12 cellular contexts compared by ENCODE assay signal in genomic region chr6:56814308-56814707, GRCh38.
DNase-seq lines count a peak whose midpoint lies in the region; ATAC-seq and TF ChIP-seq lines count a peak whose summit lies in the region.
"Had no signal": no experiment of that assay in that cellular context is flagged by ENCODE, and none has a peak within 500 bp of the region (broad histone marks: within the 10 kb centered on the region; RNA-seq: fewer than 3 reads in every experiment).

No MANE protein-coding gene starts in this region.

- no peaks in the 10 kb centered on the region for H3K27me3 ChIP-seq in right atrium auricular region

- H3K9me3 ChIP-seq in right atrium auricular region: no peaks in the 10 kb centered on the region

- H3K4me3 ChIP-seq in right atrium auricular region: peak overlapping the region in 1 of 2 donors; percentile 19
- H3K4me3 ChIP-seq: skin epidermis had no signal

- TF ChIP-seq CTCF in right atrium auricular region (IDR thresholded peaks at IDR 0.05): no peak
- no peak for TF ChIP-seq CTCF in omental fat pad (IDR thresholded peaks at IDR 0.05)

- DNase-seq in G401 (ENCODE audit: low spot score) (peak; percentile 63), NCI-H146 treated with DMSO at 0.1 percent for 48 hours (lab: John Stamatoyannopoulos, UW; ENCODE audit: unreplicated experiment) (peak; percentile 30), right atrium auricular region (ENCODE audit: low spot score) (no peak), omental fat pad (ENCODE audit: low spot score) (no peak), GF-D8 (lab: John Stamatoyannopoulos, UW) (no peak), posterior cingulate gyrus (no peak)
- DNase-seq in activated CD4-positive, CD25-positive, alpha-beta regulatory T cell treated with anti-CD3 and anti-CD28 coated beads, Interleukin-2, amount 50 U/mL, for 72 hours: no peak
- DNase-seq: activated CD4-positive, alpha-beta T cell treated with anti-CD3 and anti-CD28 coated beads, Interleukin-2, amount 10 ng/mL, durations not matched to agents 7 days and 5 days; activated gamma-delta T cell treated with Interleukin-2 at 50 U/mL for 16 hours; NCI-H1092 had no signal

- in situ Hi-C loops in G401 (cut with HindIII; ENCODE audit: low sequenced_read_pairs): no loop called here

- peak overlapping the region; percentile 66 to 86 for H3K27ac ChIP-seq in right atrium auricular region
- H3K27ac ChIP-seq: skin epidermis had no signal

- intact Hi-C loops in posterior cingulate gyrus (cut with DNase I): no loop called here

- peaks cover 0 to 27% of the 10 kb centered on the region in 2 donors for H3K4me1 ChIP-seq in right atrium auricular region

- H3K36me3 ChIP-seq in right atrium auricular region: no peaks in the 10 kb centered on the region

- ATAC-seq in GM21390 (IDR thresholded peaks at IDR 0.05; ENCODE audit: unreplicated experiment): peak; percentile 70
- no peak for ATAC-seq in omental fat pad (ENCODE audit: low FRiP score)

Comparison
In these comparisons a context has a peak if more than half of its experiments do, and no peak if none do; other contexts are left out.
1. DNase-seq: peak in G401 (single experiment) and NCI-H146 treated with DMSO at 0.1 percent for 48 hours (single experiment); none in right atrium auricular region (single experiment), activated CD4-positive, CD25-positive, alpha-beta regulatory T cell treated with anti-CD3 and anti-CD28 coated beads, Interleukin-2, amount 50 U/mL, for 72 hours (single experiment), omental fat pad (single experiment), GF-D8 (single experiment) and posterior cingulate gyrus (0 of 10).